1 cellular context compared by ENCODE assay signal in genomic region chrX:154762529-154763296, GRCh38.
A peak's percentile ranks its signal among the peaks of the same experiment; 100 is the strongest.
TF ChIP-seq lines count a peak whose summit lies in the region.

Gene DKC1 (plus strand): TSS chrX:154762864. CDS start chrX:154762966, 102 bp downstream.

TF ChIP-seq in HEK293, 187 proteins besides CTCF, POLR2A, EP300 and RAD21 (continued from another document and continues in another):
- TF ChIP-seq, protein P1, sequence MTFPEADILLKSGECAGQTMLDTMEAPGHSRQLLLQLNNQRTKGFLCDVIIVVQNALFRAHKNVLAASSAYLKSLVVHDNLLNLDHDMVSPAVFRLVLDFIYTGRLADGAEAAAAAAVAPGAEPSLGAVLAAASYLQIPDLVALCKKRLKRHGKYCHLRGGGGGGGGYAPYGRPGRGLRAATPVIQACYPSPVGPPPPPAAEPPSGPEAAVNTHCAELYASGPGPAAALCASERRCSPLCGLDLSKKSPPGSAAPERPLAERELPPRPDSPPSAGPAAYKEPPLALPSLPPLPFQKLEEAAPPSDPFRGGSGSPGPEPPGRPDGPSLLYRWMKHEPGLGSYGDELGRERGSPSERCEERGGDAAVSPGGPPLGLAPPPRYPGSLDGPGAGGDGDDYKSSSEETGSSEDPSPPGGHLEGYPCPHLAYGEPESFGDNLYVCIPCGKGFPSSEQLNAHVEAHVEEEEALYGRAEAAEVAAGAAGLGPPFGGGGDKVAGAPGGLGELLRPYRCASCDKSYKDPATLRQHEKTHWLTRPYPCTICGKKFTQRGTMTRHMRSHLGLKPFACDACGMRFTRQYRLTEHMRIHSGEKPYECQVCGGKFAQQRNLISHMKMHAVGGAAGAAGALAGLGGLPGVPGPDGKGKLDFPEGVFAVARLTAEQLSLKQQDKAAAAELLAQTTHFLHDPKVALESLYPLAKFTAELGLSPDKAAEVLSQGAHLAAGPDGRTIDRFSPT (tag by site-specific recombination; IDR thresholded peaks at IDR 0.05): peak; percentile 41; the same call in 1 of the 2 replicates
- TF ChIP-seq ZNF776 (tag by site-specific recombination; IDR thresholded peaks at IDR 0.05; ENCODE audit: borderline replicate concordance) (no peak), ZNF266 (tag by site-specific recombination; IDR thresholded peaks at IDR 0.05; ENCODE audit: low read depth) (no peak), ZNF169 (tag by site-specific recombination; IDR thresholded peaks at IDR 0.05) (no peak), SETDB1 (IDR thresholded peaks at IDR 0.05; ENCODE audit: insufficient read length, low read length) (no peak), ZNF148 (tag by site-specific recombination; IDR thresholded peaks at IDR 0.05; ENCODE audit: borderline replicate concordance) (no peak), ZNF394 (tag by site-specific recombination; IDR thresholded peaks at IDR 0.05; ENCODE audit: borderline replicate concordance) (no peak), OSR2 (tag by site-specific recombination; IDR thresholded peaks at IDR 0.05) (no peak), ZNF629 (tag by site-specific recombination; IDR thresholded peaks at IDR 0.05) (no peak), HOXC10 (CRISPR knock-in tag; IDR thresholded peaks at IDR 0.05) (no peak), ZNF391 (tag by site-specific recombination; IDR thresholded peaks at IDR 0.05; ENCODE audit: borderline replicate concordance, low read depth) (no peak), ZNF544 (tag by site-specific recombination; IDR thresholded peaks at IDR 0.05) (no peak), ZNF76 (tag by site-specific recombination; IDR thresholded peaks at IDR 0.05; ENCODE audit: borderline replicate concordance, low read depth) (peak; percentile 86), ZNF174 (tag by site-specific recombination; IDR thresholded peaks at IDR 0.05) (no peak), ZNF596 (tag by site-specific recombination; IDR thresholded peaks at IDR 0.05) (no peak), ZNF362 (tag by site-specific recombination; IDR thresholded peaks at IDR 0.05) (no peak), ZNF518A (tag by site-specific recombination; conservative IDR thresholded peaks at IDR 0.05; ENCODE audit: low read depth) (no peak), ZNF146 (tag by site-specific recombination; IDR thresholded peaks at IDR 0.05) (no peak), KLF1 (tag by site-specific recombination; IDR thresholded peaks at IDR 0.05) (peak; percentile 39; the same call in 1 of the 2 replicates), ZNF223 (tag by site-specific recombination; IDR thresholded peaks at IDR 0.05) (no peak), SP2 (tag by site-specific recombination; IDR thresholded peaks at IDR 0.05) (peak; percentile 99), ZBTB26 (tag by site-specific recombination; optimal IDR thresholded peaks at IDR 0.05) (peak; percentile 90), ZNF184 (tag by site-specific recombination; IDR thresholded peaks at IDR 0.05) (no peak), PRDM10 (tag by site-specific recombination; IDR thresholded peaks at IDR 0.05) (peak; percentile 87), ZNF624 (tag by site-specific recombination; IDR thresholded peaks at IDR 0.05) (no peak), ZFP41 (tag by site-specific recombination; IDR thresholded peaks at IDR 0.05; ENCODE audit: borderline replicate concordance) (no peak), ZNF274 (IDR thresholded peaks at IDR 0.05; ENCODE audit: low read length) (no peak), ZNF274 (tag by site-specific recombination; IDR thresholded peaks at IDR 0.05; ENCODE audit: borderline replicate concordance) (no peak), ZNF350 (tag by site-specific recombination; IDR thresholded peaks at IDR 0.05) (no peak), ZNF530 (tag by site-specific recombination; IDR thresholded peaks at IDR 0.05; ENCODE audit: low read depth) (no peak), MEIS1 (CRISPR knock-in tag; IDR thresholded peaks at IDR 0.05; ENCODE audit: borderline replicate concordance) (no peak)
- TF ChIP-seq, protein P2, sequence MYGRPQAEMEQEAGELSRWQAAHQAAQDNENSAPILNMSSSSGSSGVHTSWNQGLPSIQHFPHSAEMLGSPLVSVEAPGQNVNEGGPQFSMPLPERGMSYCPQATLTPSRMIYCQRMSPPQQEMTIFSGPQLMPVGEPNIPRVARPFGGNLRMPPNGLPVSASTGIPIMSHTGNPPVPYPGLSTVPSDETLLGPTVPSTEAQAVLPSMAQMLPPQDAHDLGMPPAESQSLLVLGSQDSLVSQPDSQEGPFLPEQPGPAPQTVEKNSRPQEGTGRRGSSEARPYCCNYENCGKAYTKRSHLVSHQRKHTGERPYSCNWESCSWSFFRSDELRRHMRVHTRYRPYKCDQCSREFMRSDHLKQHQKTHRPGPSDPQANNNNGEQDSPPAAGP (tag by site-specific recombination; IDR thresholded peaks at IDR 0.05): no peak
- TF ChIP-seq, protein P3, sequence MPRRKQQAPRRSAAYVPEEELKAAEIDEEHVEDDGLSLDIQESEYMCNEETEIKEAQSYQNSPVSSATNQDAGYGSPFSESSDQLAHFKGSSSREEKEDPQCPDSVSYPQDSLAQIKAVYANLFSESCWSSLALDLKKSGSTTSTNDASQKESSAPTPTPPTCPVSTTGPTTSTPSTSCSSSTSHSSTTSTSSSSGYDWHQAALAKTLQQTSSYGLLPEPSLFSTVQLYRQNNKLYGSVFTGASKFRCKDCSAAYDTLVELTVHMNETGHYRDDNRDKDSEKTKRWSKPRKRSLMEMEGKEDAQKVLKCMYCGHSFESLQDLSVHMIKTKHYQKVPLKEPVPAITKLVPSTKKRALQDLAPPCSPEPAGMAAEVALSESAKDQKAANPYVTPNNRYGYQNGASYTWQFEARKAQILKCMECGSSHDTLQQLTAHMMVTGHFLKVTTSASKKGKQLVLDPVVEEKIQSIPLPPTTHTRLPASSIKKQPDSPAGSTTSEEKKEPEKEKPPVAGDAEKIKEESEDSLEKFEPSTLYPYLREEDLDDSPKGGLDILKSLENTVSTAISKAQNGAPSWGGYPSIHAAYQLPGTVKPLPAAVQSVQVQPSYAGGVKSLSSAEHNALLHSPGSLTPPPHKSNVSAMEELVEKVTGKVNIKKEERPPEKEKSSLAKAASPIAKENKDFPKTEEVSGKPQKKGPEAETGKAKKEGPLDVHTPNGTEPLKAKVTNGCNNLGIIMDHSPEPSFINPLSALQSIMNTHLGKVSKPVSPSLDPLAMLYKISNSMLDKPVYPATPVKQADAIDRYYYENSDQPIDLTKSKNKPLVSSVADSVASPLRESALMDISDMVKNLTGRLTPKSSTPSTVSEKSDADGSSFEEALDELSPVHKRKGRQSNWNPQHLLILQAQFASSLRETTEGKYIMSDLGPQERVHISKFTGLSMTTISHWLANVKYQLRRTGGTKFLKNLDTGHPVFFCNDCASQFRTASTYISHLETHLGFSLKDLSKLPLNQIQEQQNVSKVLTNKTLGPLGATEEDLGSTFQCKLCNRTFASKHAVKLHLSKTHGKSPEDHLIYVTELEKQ (tag by site-specific recombination; IDR thresholded peaks at IDR 0.05; ENCODE audit: borderline replicate concordance): no peak
